In genomic region chr10:50585921-50586739, GRCh38 we compare ENCODE assay signal across 15 cellular contexts. TPM values are rescaled to one million over a fixed set of nuclear protein-coding genes. Genes with fewer than 3 reads are reported as not detected.
DNase-seq lines count a peak whose midpoint lies in the region; ATAC-seq and TF ChIP-seq lines count a peak whose summit lies in the region.
"Had no signal": no experiment of that assay in that cellular context is flagged by ENCODE, and none has a peak within 500 bp of the region (broad histone marks: within the 10 kb centered on the region; RNA-seq: fewer than 3 reads in every experiment).

No MANE protein-coding gene starts in this region.

- H3K27me3 Mint-ChIP-seq in type B pancreatic cell: no peaks in the 10 kb centered on the region
- H3K27me3 Mint-ChIP-seq: activated naive CD4-positive, alpha-beta T cell treated with anti-CD3 and anti-CD28 coated beads, Interleukin-2, amount 50 U/mL, for 24 hours; naive B cell had no signal

- TF ChIP-seq CTCF in fibroblast of pulmonary artery (IDR thresholded peaks at IDR 0.05; ENCODE audit: low read length, missing control alignments) (no peak), type B pancreatic cell (conservative IDR thresholded peaks at IDR 0.05) (no peak)

- H3K4me1 Mint-ChIP-seq in type B pancreatic cell (ENCODE audit: unreplicated experiment): peaks cover 5% of the 10 kb centered on the region

- no peak for ATAC-seq in HG02970 (IDR thresholded peaks at IDR 0.05; ENCODE audit: low FRiP score, unreplicated experiment)
- ATAC-seq in HG02763 (IDR thresholded peaks at IDR 0.05; ENCODE audit: unreplicated experiment): no peak

- peak overlapping the region; percentile 12 for H3K27ac Mint-ChIP-seq in type B pancreatic cell
- H3K27ac Mint-ChIP-seq: activated naive CD4-positive, alpha-beta T cell treated with anti-CD3 and anti-CD28 coated beads, Interleukin-2, amount 50 U/mL, for 24 hours had no signal

- no peaks in the 10 kb centered on the region for H3K9me3 Mint-ChIP-seq in type B pancreatic cell
- H3K9me3 Mint-ChIP-seq: activated naive CD4-positive, alpha-beta T cell treated with anti-CD3 and anti-CD28 coated beads, Interleukin-2, amount 50 U/mL, for 24 hours; naive B cell had no signal

- H3K36me3 Mint-ChIP-seq in type B pancreatic cell: peaks cover 16% of the 10 kb centered on the region

- H3K4me3 Mint-ChIP-seq in type B pancreatic cell: no peak overlapping the region
- H3K4me3 Mint-ChIP-seq: activated naive CD4-positive, alpha-beta T cell treated with anti-CD3 and anti-CD28 coated beads, Interleukin-2, amount 50 U/mL, for 24 hours; naive B cell had no signal

- DNase-seq in DMS53 (lab: John Stamatoyannopoulos, UW) (peak; percentile 49), DMS53 treated with DMSO at 0.1 percent for 48 hours (lab: John Stamatoyannopoulos, UW; ENCODE audit: unreplicated experiment) (no peak), SW 1271 (lab: John Stamatoyannopoulos, UW) (peak; percentile 28 to 86), fibroblast of pulmonary artery (ENCODE audit: low read depth) (peak; percentile 77), type B pancreatic cell (ENCODE audit: extremely low spot score, unreplicated experiment) (no peak), kidney glomerular epithelial cell (lab: John Stamatoyannopoulos, UW) (no peak)
- DNase-seq: activated CD4-positive, alpha-beta T cell treated with anti-CD3 and anti-CD28 coated beads, Interleukin-2, amount 50 U/mL, for 4 hours; dorsolateral prefrontal cortex; naive B cell; NCI-H446 had no signal

- H3K4me3 ChIP-seq in fibroblast of pulmonary artery (replicated peaks; ENCODE audit: low read depth, low read length): no peak overlapping the region
- H3K4me3 ChIP-seq: dorsolateral prefrontal cortex, SK-N-MC, smooth muscle cell had no signal

RNA-seq across cellular contexts. Expression of gene SGMS1, which starts 37.6 kb away (rescaled TPM):
- 15.1 and 26.9 TPM in 2 replicates for total RNA-seq in type B pancreatic cell (ENCODE audit: low replicate concordance)

Comparison
In these comparisons a context has a peak if more than half of its experiments do, and no peak if none do; other contexts are left out.
1. DNase-seq: peak in DMS53 (single experiment), SW 1271 (2 of 2) and fibroblast of pulmonary artery (single experiment); none in DMS53 treated with DMSO at 0.1 percent for 48 hours (single experiment), type B pancreatic cell (single experiment) and kidney glomerular epithelial cell (single experiment).